In the genomic region with DNA sequence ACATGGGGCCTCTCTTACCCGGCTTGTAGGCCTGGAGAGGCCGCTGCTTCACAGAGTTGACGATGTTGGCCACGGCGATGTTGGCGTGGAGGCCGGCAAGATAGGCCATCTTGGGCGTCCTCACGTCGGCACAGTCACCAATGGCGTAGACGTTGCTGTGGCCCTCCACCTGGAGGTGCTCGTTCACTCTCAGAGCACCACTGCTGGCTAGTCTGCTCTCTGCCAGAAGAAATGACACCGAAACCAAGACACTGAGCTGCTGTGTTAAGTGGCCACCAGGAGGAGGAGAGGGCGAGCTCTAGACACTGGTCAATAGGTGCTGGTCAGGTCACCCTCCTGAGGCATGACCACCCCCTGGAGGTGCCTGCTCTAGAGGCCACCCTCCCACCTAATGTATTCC, we compare ENCODE assay signal across 18 cellular contexts. TPM values are rescaled to one million over a fixed set of nuclear protein-coding genes. Genes with fewer than 3 reads are reported as not detected.
DNase-seq lines count a peak whose midpoint lies in the region; ATAC-seq and TF ChIP-seq lines count a peak whose summit lies in the region.
"Had no signal": no experiment of that assay in that cellular context is flagged by ENCODE, and none has a peak within 500 bp of the region (broad histone marks: within the 10 kb centered on the region; RNA-seq: fewer than 3 reads in every experiment).

No MANE protein-coding gene starts in this region.

- no peaks in the 10 kb centered on the region for H4K20me1 ChIP-seq in PC-3 (ENCODE audit: low read length)

- H3K27me3 ChIP-seq in PC-3 (ENCODE audit: low read length): no peaks in the 10 kb centered on the region
- H3K27me3 ChIP-seq: SJSA1 had no signal

- peak; percentile 36 for DNase-seq in ELF-1 (ENCODE audit: low read depth, low spot score)
- no peak for DNase-seq in PC-3
- peak; percentile 59 for DNase-seq in coronary artery (ENCODE audit: low spot score)
- DNase-seq in posterior vena cava (ENCODE audit: low spot score): peak; percentile 67
- DNase-seq in cortex of kidney (lab: John Stamatoyannopoulos, UW): no peak
- no peak for DNase-seq in SHP77 treated with DMSO at 0.1 percent for 48 hours (lab: John Stamatoyannopoulos, UW)
- DNase-seq in NCI-H526 (lab: John Stamatoyannopoulos, UW): no peak
- DNase-seq in natural killer cell: no peak
- DNase-seq: DMS79, KBM-7, NCI-H1694 treated with DMSO at 0.1 percent for 48 hours, NCI-H2227 treated with DMSO at 0.1 percent for 48 hours, NCI-H510A treated with DMSO at 0.1 percent for 48 hours, NCI-H82, SW 1271 had no signal

- no peak for ATAC-seq in PC-3
- no peak for ATAC-seq in natural killer cell

- TF ChIP-seq CTCF in PC-3 (conservative IDR thresholded peaks at IDR 0.05; ENCODE audit: low read depth, low read length) (peak; percentile 37; the same call in 1 of the 2 replicates), coronary artery (IDR thresholded peaks at IDR 0.05) (no peak), natural killer cell (IDR thresholded peaks at IDR 0.05) (no peak)

- CTCF ChIA-PET in PC-3 (lab: Charles Lee): interaction anchor here (0.5 to 3.1 kb wide), 3 partner anchors 12 to 31 kb away, joined by 3 to 50 read pairs (median 19); a partner anchor contains a TSS

- POLR2A ChIA-PET in PC-3 (lab: Charles Lee; ENCODE audit: unreplicated experiment): no interaction called here

- no peaks in the 10 kb centered on the region for H3K36me3 Mint-ChIP-seq in natural killer cell

- no peak overlapping the region for H3K9ac ChIP-seq in PC-3 (ENCODE audit: low read length)

- no peaks in the 10 kb centered on the region for H3K79me2 ChIP-seq in PC-3 (ENCODE audit: low read length)

- no peaks in the 10 kb centered on the region for H3K9me3 ChIP-seq in PC-3 (ENCODE audit: low read length)
- H3K9me3 ChIP-seq: HAP-1 had no signal

- BruUV-seq in PC-3 (replicated peaks; lab: Mats Ljungman, UMichigan): no TSS peak

- peaks cover 5 to 6% of the 10 kb centered on the region in 2 donors for H3K4me1 Mint-ChIP-seq in natural killer cell

- no peak overlapping the region for H3K4me2 ChIP-seq in PC-3 (ENCODE audit: low read length)

- no peaks in the 10 kb centered on the region for H3F3A ChIP-seq in PC-3 (ENCODE audit: low read length, unreplicated experiment)

- no peaks in the 10 kb centered on the region for H3K27me3 Mint-ChIP-seq in natural killer cell (ENCODE audit: low read depth in 2 of 2)

- intact Hi-C loops in PC-3 (cut with micrococcal nuclease): no loop called here
- intact Hi-C loops in posterior vena cava (cut with DNase I): no loop called here
- intact Hi-C loops in natural killer cell (cut with micrococcal nuclease): no loop called here

- H2AFZ ChIP-seq in PC-3 (ENCODE audit: low read length): no peak overlapping the region

- H3K4me3 ChIP-seq in PC-3 (ENCODE audit: low read length) (no peak overlapping the region), coronary artery (no peak overlapping the region)
- H3K4me3 ChIP-seq: HAP-1, SJSA1 had no signal

- H3K36me3 ChIP-seq in PC-3 (ENCODE audit: low read depth, low read length): peaks cover 64% of the 10 kb centered on the region

- H3K4me3 Mint-ChIP-seq in natural killer cell: no peak overlapping the region

- H3K27ac ChIP-seq in PC-3 (ENCODE audit: low read length) (no peak overlapping the region), coronary artery (no peak overlapping the region)
- H3K27ac ChIP-seq: C4-2B, SJSA1 had no signal

- H3K9me2 ChIP-seq in PC-3 (replicated peaks; ENCODE audit: low read length): no peaks in the 10 kb centered on the region

- no peaks in the 10 kb centered on the region for H3K4me1 ChIP-seq in PC-3 (ENCODE audit: insufficient read depth, low read length)
- H3K4me1 ChIP-seq: HAP-1, SJSA1 had no signal

- H3K9me3 Mint-ChIP-seq in natural killer cell: no peaks in the 10 kb centered on the region

- H3K27ac Mint-ChIP-seq in natural killer cell: no peak overlapping the region

RNA-seq across cellular contexts. Expression of a gene that starts 17.7 kb away (rescaled TPM):
- total RNA-seq in PC-3 (2014; rRNA removed): 29.2 and 39.0 TPM in 2 replicates
- total RNA-seq in posterior vena cava: 10 to 100 TPM in 1 of 2 donors, 1 to 10 TPM in 1; 9.6 to 12.6 TPM
- 1 to 10 TPM; 3.7 to 4.2 (median 3.9) TPM for total RNA-seq in natural killer cell

RNA-seq across cellular contexts. Expression of a gene that starts 31.6 kb away (rescaled TPM):
- total RNA-seq in PC-3 (2014; rRNA removed) (78.2 and 87.3 TPM in 2 replicates), posterior vena cava (1 to 10 TPM; 5.3 to 6.3 TPM), natural killer cell (10 to 100 TPM; 12.0 to 17.9 (median 12.4) TPM)

RNA-seq across cellular contexts. Expression of a gene that starts 55.4 kb away (rescaled TPM):
- total RNA-seq in PC-3 (2014; rRNA removed) (161 and 213 TPM in 2 replicates), posterior vena cava (100 to 1,000 TPM; 123 to 129 TPM), natural killer cell (100 to 1,000 TPM; 200 to 212 (median 206) TPM)

Comparison
In these comparisons a context has a peak if more than half of its experiments do, and no peak if none do; other contexts are left out.
1. DNase-seq: peak in ELF-1 (single experiment), coronary artery (single experiment) and posterior vena cava (single experiment); none in PC-3 (single experiment), cortex of kidney (single experiment), SHP77 treated with DMSO at 0.1 percent for 48 hours (single experiment), NCI-H526 (0 of 2) and natural killer cell (single experiment).